Comparison of ENCODE assay signal across 10 cellular contexts in the genomic region with DNA sequence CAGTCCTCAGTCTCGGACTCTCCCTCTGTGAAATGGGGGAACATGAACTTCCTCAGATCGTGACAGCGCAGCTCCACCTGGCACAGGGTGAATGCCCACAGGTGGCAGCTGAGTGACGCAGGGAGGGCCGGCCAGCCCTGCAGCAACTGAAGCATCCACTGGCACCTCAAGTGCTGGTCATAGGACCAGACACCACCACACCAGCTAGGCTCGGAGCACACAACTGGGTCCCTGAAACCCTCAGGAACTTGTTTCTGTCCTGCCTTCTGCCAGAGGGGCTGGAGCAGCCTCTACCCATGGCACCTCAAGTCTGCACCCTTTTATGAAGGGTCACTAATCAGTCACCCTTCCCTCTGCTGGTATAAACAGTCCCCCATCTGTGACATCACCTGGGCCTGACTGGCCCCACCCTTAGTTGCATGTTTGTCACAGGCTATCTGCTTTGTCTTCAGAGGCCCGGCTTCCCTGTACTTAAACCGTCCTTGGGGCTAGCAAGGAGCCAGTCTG. TPM values are rescaled to one million over a fixed set of nuclear protein-coding genes. Genes with fewer than 3 reads are reported as not detected.
DNase-seq lines count a peak whose midpoint lies in the region; ATAC-seq, FAIRE-seq and TF ChIP-seq lines count a peak whose summit lies in the region.
"Had no signal": no experiment of that assay in that cellular context is flagged by ENCODE, and none has a peak within 500 bp of the region (broad histone marks: within the 10 kb centered on the region; RNA-seq: fewer than 3 reads in every experiment).

No MANE protein-coding gene starts in this region.

- H2AFZ ChIP-seq in K562 (ENCODE audit: low read depth, low read length): no peak overlapping the region

- no peaks in the 10 kb centered on the region for H3K9me1 ChIP-seq in K562 (ENCODE audit: control insufficient read depth, insufficient read depth, low read length)

- no peak for TF ChIP-seq RAD21 in K562 (CRISPR knock-in tag; conservative IDR thresholded peaks at IDR 0.05 in 1 of 2, IDR thresholded peaks at IDR 0.05 in 1 of 2)

- H3K27ac ChIP-seq in K562 (ENCODE audit: extremely low read depth, low read depth, low read length) (peak overlapping the region; percentile 34; the same call in 2 of the 3 replicates), skin epidermis (peak overlapping the region in 14 of 21 experiments; percentile 25 to 85 (median 65))
- H3K27ac ChIP-seq: cardiac muscle cell had no signal

- peak; percentile 23 for ATAC-seq in GM18861 (IDR thresholded peaks at IDR 0.05; ENCODE audit: unreplicated experiment)
- ATAC-seq in HG02981 (IDR thresholded peaks at IDR 0.05; ENCODE audit: unreplicated experiment): peak; percentile 8
- ATAC-seq in K562: peak; percentile 27
- ATAC-seq in HG03571 (IDR thresholded peaks at IDR 0.05; ENCODE audit: unreplicated experiment): no peak

- intact Hi-C loops in K562 (cut with micrococcal nuclease): no loop called here

- no peak for TF ChIP-seq EP300 in K562 (IDR thresholded peaks at IDR 0.05; ENCODE audit: low read length)

- in situ Hi-C loops in K562 (cut with MboI): no loop called here

- peaks cover 36% of the 10 kb centered on the region; the same call in 2 of the 3 replicates for H3K36me3 ChIP-seq in K562 (ENCODE audit: control insufficient read depth, insufficient read depth, low read length)
- H3K36me3 ChIP-seq: cardiac muscle cell had no signal

- no peak; the same call in 1 of the 2 replicates for TF ChIP-seq POLR2A in K562 (conservative IDR thresholded peaks at IDR 0.05)

- 78% methylated on average over 8 of the region's 8 CpGs for WGBS in K562 (ENCODE audit: insufficient coverage, low coverage, missing lambda C conversion rate)

- no peaks in the 10 kb centered on the region for H4K20me1 ChIP-seq in K562 (replicated peaks; ENCODE audit: control insufficient read depth, insufficient read depth, low read length)

- H3K79me2 ChIP-seq in K562 (ENCODE audit: control insufficient read depth, insufficient read depth, low read length): peaks cover 3% of the 10 kb centered on the region; the same call in 2 of the 3 replicates

- H3K4me3 ChIP-seq in K562 (no peak overlapping the region), skin epidermis (no peak overlapping the region)
- H3K4me3 ChIP-seq: cardiac muscle cell had no signal

- BruUV-seq in K562 (replicated peaks; lab: Mats Ljungman, UMichigan): no TSS peak

- FAIRE-seq in K562 (lab: Jason Lieb, UNC): peak; percentile 74

- no peak for TF ChIP-seq CTCF in K562 (IDR thresholded peaks at IDR 0.05 in 2 of 3, conservative IDR thresholded peaks at IDR 0.05 in 1 of 3; ENCODE audit: insufficient read depth in 2 of 3, low read depth in 1 of 3, low read length in 3 of 3)

- POLR2A ChIA-PET in K562 (lab: Yijun Ruan, JAX): interaction anchor here (0.6 to 3.0 kb wide), 9 partner anchors 10 to 409 kb away, joined by 3 to 12 read pairs (median 4); no protein-coding TSS in a partner anchor
- POLR2A ChIA-PET in HEK293T (lab: Yijun Ruan, JAX): no interaction called here

- H3K4me1 ChIP-seq in K562 (replicated peaks in 1 of 2; ENCODE audit: control insufficient read depth in 2 of 2, insufficient read depth in 2 of 2, low read length in 2 of 2): peaks cover 55 to 94% of the 10 kb centered on the region in 2 experiments

- no peaks in the 10 kb centered on the region for H3K9me3 ChIP-seq in K562 (replicated peaks; ENCODE audit: control insufficient read depth, insufficient read depth, low read depth, low read length)

- H3K4me2 ChIP-seq in K562 (ENCODE audit: insufficient read depth, low read length): peak overlapping the region; percentile 26; the same call in 1 of the 2 replicates

- DNase-seq in K562 (ENCODE audit: extremely low read depth in 1 of 4, low spot score in 3 of 4): peak in 2 of 4 experiments; percentile 34 to 48
- no peak for DNase-seq in NCI-H2196 treated with DMSO at 0.1 percent for 48 hours (lab: John Stamatoyannopoulos, UW; ENCODE audit: unreplicated experiment)
- no peak for DNase-seq in hepatic stellate cell (ENCODE audit: low spot score)
- DNase-seq in HEK293T (ENCODE audit: extremely low spot score): no peak
- DNase-seq: KBM-7 had no signal

- no peaks in the 10 kb centered on the region for H3K27me3 ChIP-seq in K562 (ENCODE audit: control insufficient read depth in 2 of 2, insufficient read depth in 2 of 2, low read length in 2 of 2)
- H3K27me3 ChIP-seq: cardiac muscle cell had no signal

- CTCF ChIA-PET in K562 (lab: Yijun Ruan, JAX; ENCODE audit: low intra/inter-chr PET ratio) (no interaction called here), HEK293T (lab: Yijun Ruan, JAX) (interaction anchor here (1.2 kb wide), 1 partner anchor 8 kb away, joined by 3 read pairs; no protein-coding TSS in a partner anchor)

- peak overlapping the region; percentile 20 to 83; a peak in 3 of 4 replicates for H3K9ac ChIP-seq in K562 (ENCODE audit: insufficient read depth in 1 of 2, low read depth in 2 of 2, low read length in 2 of 2)

RNA-seq across cellular contexts. Expression of a gene that starts 7.4 kb away (rescaled TPM):
- 19.1 and 64.6 TPM in 2 replicates for total RNA-seq in K562 (2011; cell fraction: chromatin; rRNA removed; ENCODE audit: low replicate concordance)
- total RNA-seq in K562 (2011; cell fraction: nucleolus; rRNA removed): 33.3 and 37.9 TPM in 2 replicates
- total RNA-seq in K562 (2011; cell fraction: nucleoplasm; rRNA removed): 16.2 and 19.7 TPM in 2 replicates
- total RNA-seq in K562 (2014; rRNA removed) (4.0 and 7.1 TPM in 2 replicates), K562 (2014; rRNA removed; fragmentation: Illumina TruSeq; extraction: Trizol) (0.99 and 1.1 TPM in 2 replicates), K562 (2015; rRNA removed; fragmentation: Illumina TruSeq; extraction: Trizol) (2.1 and 2.5 TPM in 2 replicates), K562 (2021) (7.4 and 8.8 TPM in 2 replicates)
- polyA plus RNA-seq in K562 (2011; rRNA removed) (2.2 and 3.6 TPM in 2 replicates), K562 (2014; fragmentation: Illumina TruSeq; extraction: Trizol) (1.8 and 4.6 TPM in 2 replicates), K562 (2014; fragmentation: Nextera tagmentation; extraction: Ambion mirVana) (under 1 TPM; 0.04 to 0.08 TPM), K562 (2014; rRNA removed) (7.9 and 11.8 TPM in 2 replicates)
- 2.0 and 4.5 TPM in 2 replicates for polyA plus RNA-seq in K562 (2011; cell fraction: cytosol; rRNA removed)
- 15.1 and 28.5 TPM in 2 replicates for polyA plus RNA-seq in K562 (2011; cell fraction: nucleus; rRNA removed)
- polyA plus RNA-seq in K562 (2012): 4.7 and 6.3 TPM in 2 replicates
- polyA minus RNA-seq in K562 (2011; rRNA and poly(A)+ RNA removed): 2.1 and 3.0 TPM in 2 replicates
- 3.2 and 3.5 TPM in 2 replicates for polyA minus RNA-seq in K562 (2011; cell fraction: cytosol; rRNA and poly(A)+ RNA removed)
- 12.1 and 12.2 TPM in 2 replicates for polyA minus RNA-seq in K562 (2011; cell fraction: nucleus; rRNA and poly(A)+ RNA removed)

RNA-seq across cellular contexts. Expression of a gene that starts 26.5 kb away (rescaled TPM):
- total RNA-seq in K562 (2011; cell fraction: chromatin; rRNA removed; ENCODE audit: low replicate concordance): 20.8 and 92.1 TPM in 2 replicates
- 57.7 and 64.3 TPM in 2 replicates for total RNA-seq in K562 (2011; cell fraction: nucleolus; rRNA removed)
- 24.2 and 37.8 TPM in 2 replicates for total RNA-seq in K562 (2011; cell fraction: nucleoplasm; rRNA removed)
- total RNA-seq in K562 (2014; rRNA removed) (39.1 and 40.0 TPM in 2 replicates), K562 (2014; rRNA removed; fragmentation: Illumina TruSeq; extraction: Trizol) (7.2 and 11.5 TPM in 2 replicates), K562 (2015; rRNA removed; fragmentation: Illumina TruSeq; extraction: Trizol) (12.7 and 12.9 TPM in 2 replicates), K562 (2021) (65.0 and 69.6 TPM in 2 replicates)
- polyA plus RNA-seq in K562 (2011; rRNA removed) (16.4 and 34.2 TPM in 2 replicates), K562 (2014; fragmentation: Illumina TruSeq; extraction: Trizol) (41.0 and 45.1 TPM in 2 replicates), K562 (2014; fragmentation: Nextera tagmentation; extraction: Ambion mirVana) (under 1 TPM; 0.46 to 0.59 TPM), K562 (2014; rRNA removed) (26.8 and 27.3 TPM in 2 replicates)
- 30.6 and 56.6 TPM in 2 replicates for polyA plus RNA-seq in K562 (2011; cell fraction: cytosol; rRNA removed)
- polyA plus RNA-seq in K562 (2011; cell fraction: nucleus; rRNA removed): 30.2 and 48.9 TPM in 2 replicates
- polyA plus RNA-seq in K562 (2012): 38.5 and 52.8 TPM in 2 replicates
- polyA minus RNA-seq in K562 (2011; rRNA and poly(A)+ RNA removed): 26.8 and 39.2 TPM in 2 replicates
- 50.9 and 64.3 TPM in 2 replicates for polyA minus RNA-seq in K562 (2011; cell fraction: cytosol; rRNA and poly(A)+ RNA removed)
- 17.4 and 22.8 TPM in 2 replicates for polyA minus RNA-seq in K562 (2011; cell fraction: nucleus; rRNA and poly(A)+ RNA removed)

RNA-seq across cellular contexts. Expression of a gene that starts 41.5 kb away (rescaled TPM):
- 33.3 and 80.8 TPM in 2 replicates for total RNA-seq in K562 (2011; cell fraction: chromatin; rRNA removed; ENCODE audit: low replicate concordance)
- 78.7 and 86.4 TPM in 2 replicates for total RNA-seq in K562 (2011; cell fraction: nucleolus; rRNA removed)
- 51.5 and 54.8 TPM in 2 replicates for total RNA-seq in K562 (2011; cell fraction: nucleoplasm; rRNA removed)
- 24.3 and 29.4 TPM in 2 replicates for total RNA-seq in K562 (2014; rRNA removed)
- 6.3 and 7.3 TPM in 2 replicates for total RNA-seq in K562 (2014; rRNA removed; fragmentation: Illumina TruSeq; extraction: Trizol)
- 12.3 and 15.0 TPM in 2 replicates for total RNA-seq in K562 (2015; rRNA removed; fragmentation: Illumina TruSeq; extraction: Trizol)
- 55.7 and 57.2 TPM in 2 replicates for total RNA-seq in K562 (2021)
- polyA plus RNA-seq in K562 (2011; rRNA removed): 19.3 and 34.7 TPM in 2 replicates
- polyA plus RNA-seq in K562 (2011; cell fraction: cytosol; rRNA removed): 22.5 and 54.7 TPM in 2 replicates
- polyA plus RNA-seq in K562 (2011; cell fraction: nucleus; rRNA removed): 88.7 and 149 TPM in 2 replicates
- polyA plus RNA-seq in K562 (2012): 41.1 and 44.4 TPM in 2 replicates
- polyA plus RNA-seq in K562 (2014; fragmentation: Illumina TruSeq; extraction: Trizol): 42.7 and 48.3 TPM in 2 replicates
- polyA plus RNA-seq in K562 (2014; fragmentation: Nextera tagmentation; extraction: Ambion mirVana): 1 to 10 TPM; 3.4 to 3.9 TPM
- polyA plus RNA-seq in K562 (2014; rRNA removed): 40.5 and 42.5 TPM in 2 replicates
- polyA minus RNA-seq in K562 (2011; rRNA and poly(A)+ RNA removed): 6.3 and 9.1 TPM in 2 replicates
- polyA minus RNA-seq in K562 (2011; cell fraction: cytosol; rRNA and poly(A)+ RNA removed): 24.1 and 29.2 TPM in 2 replicates
- 19.9 and 21.0 TPM in 2 replicates for polyA minus RNA-seq in K562 (2011; cell fraction: nucleus; rRNA and poly(A)+ RNA removed)

RNA-seq across cellular contexts. Expression of a gene that starts 48.9 kb away (rescaled TPM):
- total RNA-seq in K562 (2011; cell fraction: chromatin; rRNA removed; ENCODE audit: low replicate concordance): 11.3 and 40.1 TPM in 2 replicates
- total RNA-seq in K562 (2011; cell fraction: nucleolus; rRNA removed): 20.5 and 22.5 TPM in 2 replicates
- total RNA-seq in K562 (2011; cell fraction: nucleoplasm; rRNA removed): 7.3 and 11.7 TPM in 2 replicates
- 9.6 and 13.7 TPM in 2 replicates for total RNA-seq in K562 (2014; rRNA removed)
- total RNA-seq in K562 (2014; rRNA removed; fragmentation: Illumina TruSeq; extraction: Trizol): 3.4 and 4.9 TPM in 2 replicates
- 7.0 and 8.5 TPM in 2 replicates for total RNA-seq in K562 (2015; rRNA removed; fragmentation: Illumina TruSeq; extraction: Trizol)
- 13.9 and 14.5 TPM in 2 replicates for total RNA-seq in K562 (2021)
- polyA plus RNA-seq in K562 (2011; rRNA removed): 7.3 and 11.2 TPM in 2 replicates
- polyA plus RNA-seq in K562 (2011; cell fraction: cytosol; rRNA removed): 11.2 and 14.4 TPM in 2 replicates
- 40.2 and 43.0 TPM in 2 replicates for polyA plus RNA-seq in K562 (2011; cell fraction: nucleus; rRNA removed)
- 9.6 and 14.0 TPM in 2 replicates for polyA plus RNA-seq in K562 (2012)
- polyA plus RNA-seq in K562 (2014; fragmentation: Illumina TruSeq; extraction: Trizol): 8.5 and 12.2 TPM in 2 replicates
- under 1 TPM; 0.13 to 0.39 TPM for polyA plus RNA-seq in K562 (2014; fragmentation: Nextera tagmentation; extraction: Ambion mirVana)
- 10.5 and 11.6 TPM in 2 replicates for polyA plus RNA-seq in K562 (2014; rRNA removed)
- 5.1 and 6.7 TPM in 2 replicates for polyA minus RNA-seq in K562 (2011; rRNA and poly(A)+ RNA removed)
- polyA minus RNA-seq in K562 (2011; cell fraction: cytosol; rRNA and poly(A)+ RNA removed): 8.8 and 11.1 TPM in 2 replicates
- 5.8 and 12.4 TPM in 2 replicates for polyA minus RNA-seq in K562 (2011; cell fraction: nucleus; rRNA and poly(A)+ RNA removed)
